Comparison of ENCODE assay signal across 1 cellular context in genomic region chr2:20425371-20425881, GRCh38.
TF ChIP-seq lines count a peak whose summit lies in the region.

No MANE protein-coding gene starts in this region.

TF ChIP-seq in IMR-90, 13 proteins besides CTCF, POLR2A, EP300 and RAD21 (continued from another document):
- no peak for TF ChIP-seq ELK1 (IDR thresholded peaks at IDR 0.05; ENCODE audit: borderline replicate concordance, low read depth, low read length)
- peak; percentile 26; the same call in 1 of the 2 replicates for TF ChIP-seq FOS (IDR thresholded peaks at IDR 0.05; ENCODE audit: low read depth, low read length)
- TF ChIP-seq CHD1 (IDR thresholded peaks at IDR 0.05; ENCODE audit: low read depth, low read length) = no peak
- no peak for TF ChIP-seq CEBPB (IDR thresholded peaks at IDR 0.05; ENCODE audit: low read depth, low read length)
- peak; percentile 3; the same call in 1 of the 2 replicates for TF ChIP-seq BHLHE40 (IDR thresholded peaks at IDR 0.05; ENCODE audit: low read depth, low read length)
- TF ChIP-seq MXI1 (IDR thresholded peaks at IDR 0.05; ENCODE audit: borderline replicate concordance, low read depth, low read length) = no peak
- TF ChIP-seq USF2 (IDR thresholded peaks at IDR 0.05; ENCODE audit: low read depth, low read length) = no peak
